ENCODE assay signal across 18 cellular contexts in genomic region chr2:46844443-46844842, GRCh38.
DNase-seq lines count a peak whose midpoint lies in the region; ATAC-seq, FAIRE-seq and TF ChIP-seq lines count a peak whose summit lies in the region.
"Had no signal": no experiment of that assay in that cellular context is flagged by ENCODE, and none has a peak within 500 bp of the region (broad histone marks: within the 10 kb centered on the region; RNA-seq: fewer than 3 reads in every experiment).

No MANE protein-coding gene starts in this region.

- H3K27me3 Mint-ChIP-seq in MCF 10A (ENCODE audit: insufficient read depth, unreplicated experiment) = no peaks in the 10 kb centered on the region

- H3K9me1 ChIP-seq in K562 (ENCODE audit: control insufficient read depth, insufficient read depth, low read length) = no peaks in the 10 kb centered on the region

- no TSS peak for BruUV-seq in MCF 10A (replicated peaks; lab: Mats Ljungman, UMichigan)
- no TSS peak for BruUV-seq in K562 (replicated peaks; lab: Mats Ljungman, UMichigan)

- ATAC-seq in K562 (no peak), HG03571 (IDR thresholded peaks at IDR 0.05; ENCODE audit: unreplicated experiment) (no peak), HG03460 (IDR thresholded peaks at IDR 0.05; ENCODE audit: unreplicated experiment) (no peak)
- ATAC-seq: CD8-positive, alpha-beta T cell had no signal

- no peak for FAIRE-seq in K562 (lab: Jason Lieb, UNC)
- FAIRE-seq: H1 had no signal

- H3K79me2 ChIP-seq in K562 (ENCODE audit: control insufficient read depth, insufficient read depth, low read length) (no peaks in the 10 kb centered on the region), osteoblast (ENCODE audit: insufficient read depth, low read length) (no peaks in the 10 kb centered on the region)

- H3K4me2 ChIP-seq in K562 (ENCODE audit: insufficient read depth, low read length) (no peak overlapping the region), osteoblast (ENCODE audit: insufficient read depth, low read length) (no peak overlapping the region)
- H3K4me2 ChIP-seq: BLaER1 treated with 17β-estradiol and CSF1 and Interleukin-3, amounts not matched to agents 10 nM and 100 nM had no signal

- TF ChIP-seq EP300 in K562 (IDR thresholded peaks at IDR 0.05; ENCODE audit: low read length) = no peak

- H3K4me1 ChIP-seq in breast epithelium (peaks cover 19 to 33% of the 10 kb centered on the region in 2 donors), K562 (replicated peaks in 1 of 2; ENCODE audit: control insufficient read depth in 2 of 2, insufficient read depth in 2 of 2, low read length in 2 of 2) (peaks cover 19 to 22% of the 10 kb centered on the region in 2 experiments), osteoblast (ENCODE audit: insufficient read depth, low read length) (peaks cover 34% of the 10 kb centered on the region)

- no peak overlapping the region for H2AFZ ChIP-seq in K562 (ENCODE audit: low read depth, low read length)
- no peak overlapping the region for H2AFZ ChIP-seq in osteoblast (ENCODE audit: low read length)

- intact Hi-C loops in breast epithelium (cut with DNase I; ENCODE audit: low total_unique reads) (no loop called here), MCF 10A (cut with micrococcal nuclease) (no loop called here), K562 (cut with micrococcal nuclease) (no loop called here)

- no peak overlapping the region for H3K4me3 ChIP-seq in breast epithelium
- H3K4me3 ChIP-seq in K562 = no peak overlapping the region
- no peak overlapping the region for H3K4me3 ChIP-seq in osteoblast (ENCODE audit: insufficient read depth, low read length)
- H3K4me3 ChIP-seq: BLaER1 treated with 17β-estradiol and CSF1 and Interleukin-3, amounts not matched to agents 10 nM and 100 nM had no signal

- in situ Hi-C loops in K562 (cut with MboI) = no loop called here

- H3K4me3 Mint-ChIP-seq in MCF 10A (ENCODE audit: unreplicated experiment) = no peak overlapping the region
- H3K4me3 Mint-ChIP-seq: B cell; CD8-positive, alpha-beta T cell; H9; IgD-negative memory B cell had no signal

- CTCF ChIA-PET in MCF 10A (lab: Yijun Ruan, JAX) = no interaction called here
- CTCF ChIA-PET in K562 (lab: Yijun Ruan, JAX; ENCODE audit: low intra/inter-chr PET ratio) = no interaction called here

- TF ChIP-seq CTCF in breast epithelium (IDR thresholded peaks at IDR 0.05) = no peak
- TF ChIP-seq CTCF in MCF 10A (IDR thresholded peaks at IDR 0.05; ENCODE audit: unreplicated experiment) = no peak
- no peak for TF ChIP-seq CTCF in K562 (IDR thresholded peaks at IDR 0.05 in 2 of 3, conservative IDR thresholded peaks at IDR 0.05 in 1 of 3; ENCODE audit: insufficient read depth in 2 of 3, low read depth in 1 of 3, low read length in 3 of 3)
- no peak for TF ChIP-seq CTCF in osteoblast (IDR thresholded peaks at IDR 0.05; ENCODE audit: extremely low read depth, low read depth, low read length)

- no peaks in the 10 kb centered on the region for H3K36me3 Mint-ChIP-seq in MCF 10A (ENCODE audit: insufficient read depth, unreplicated experiment)
- H3K36me3 Mint-ChIP-seq: CD8-positive, alpha-beta T cell had no signal

- H3K27me3 ChIP-seq in breast epithelium (no peaks in the 10 kb centered on the region), K562 (ENCODE audit: control insufficient read depth in 2 of 2, insufficient read depth in 2 of 2, low read length in 2 of 2) (no peaks in the 10 kb centered on the region; a peak in 1 of 5 replicates), osteoblast (ENCODE audit: insufficient read depth, low read length) (no peaks in the 10 kb centered on the region)
- H3K27me3 ChIP-seq: BLaER1 treated with 17β-estradiol and CSF1 and Interleukin-3, amounts not matched to agents 10 nM and 100 nM had no signal

- H4K20me1 ChIP-seq in K562 (replicated peaks; ENCODE audit: control insufficient read depth, insufficient read depth, low read length) (no peaks in the 10 kb centered on the region), osteoblast (ENCODE audit: insufficient read depth, low read length) (no peaks in the 10 kb centered on the region)
- H4K20me1 ChIP-seq: BLaER1 treated with 17β-estradiol and CSF1 and Interleukin-3, amounts not matched to agents 10 nM and 100 nM had no signal

- H3K4me1 Mint-ChIP-seq in MCF 10A (ENCODE audit: insufficient read depth, unreplicated experiment) = peaks cover 38% of the 10 kb centered on the region

- 77% methylated on average over 1 of the region's 1 CpG for WGBS in K562 (ENCODE audit: insufficient coverage, low coverage, missing lambda C conversion rate)

- no peaks in the 10 kb centered on the region for H3K36me3 ChIP-seq in breast epithelium
- no peaks in the 10 kb centered on the region for H3K36me3 ChIP-seq in K562 (ENCODE audit: control insufficient read depth, insufficient read depth, low read length)
- H3K36me3 ChIP-seq in osteoblast (ENCODE audit: insufficient read depth, low read length) = no peaks in the 10 kb centered on the region
- H3K36me3 ChIP-seq: BLaER1 treated with 17β-estradiol and CSF1 and Interleukin-3, amounts not matched to agents 10 nM and 100 nM had no signal

- peak overlapping the region; percentile 96 to 99 for H3K27ac ChIP-seq in breast epithelium
- H3K27ac ChIP-seq in K562 (ENCODE audit: extremely low read depth, low read depth, low read length) = no peak overlapping the region
- H3K27ac ChIP-seq in osteoblast (ENCODE audit: low read depth, low read length) = peak overlapping the region; percentile 97
- H3K27ac ChIP-seq: BLaER1 treated with 17β-estradiol and CSF1 and Interleukin-3, amounts not matched to agents 10 nM and 100 nM; HL-60 had no signal

- H3K9me3 Mint-ChIP-seq in MCF 10A (ENCODE audit: unreplicated experiment) = no peaks in the 10 kb centered on the region
- H3K9me3 Mint-ChIP-seq: CD8-positive, alpha-beta T cell; H9; IgD-negative memory B cell had no signal

- no peak for TF ChIP-seq RAD21 in K562 (CRISPR knock-in tag; conservative IDR thresholded peaks at IDR 0.05 in 1 of 2, IDR thresholded peaks at IDR 0.05 in 1 of 2)

- POLR2A ChIA-PET in MCF 10A (lab: Yijun Ruan, JAX) = no interaction called here
- POLR2A ChIA-PET in K562 (lab: Yijun Ruan, JAX) = no interaction called here

- H3K9ac ChIP-seq in K562 (ENCODE audit: insufficient read depth in 1 of 2, low read depth in 2 of 2, low read length in 2 of 2) = no peak overlapping the region
- H3K9ac ChIP-seq: BLaER1 treated with 17β-estradiol and CSF1 and Interleukin-3, amounts not matched to agents 10 nM and 100 nM had no signal

- DNase-seq in breast epithelium (ENCODE audit: low spot score in 2 of 2) (no peak), MCF 10A (ENCODE audit: unreplicated experiment) (no peak), K562 (ENCODE audit: extremely low read depth in 1 of 4, low spot score in 3 of 4) (no peak), osteoblast (ENCODE audit: insufficient read length, low spot score, missing footprints) (no peak), NCI-H2227 (lab: John Stamatoyannopoulos, UW; ENCODE audit: unreplicated experiment) (no peak)
- DNase-seq: 8988T; Calu3; CD8-positive, alpha-beta T cell; DMS79 treated with DMSO at 0.1 percent for 48 hours; GF-D8; H9 had no signal

- TF ChIP-seq POLR2A in breast epithelium (IDR thresholded peaks at IDR 0.05) (no peak), K562 (conservative IDR thresholded peaks at IDR 0.05) (no peak)

- H3K27ac Mint-ChIP-seq in MCF 10A (ENCODE audit: low read depth, unreplicated experiment) = no peak overlapping the region
- H3K27ac Mint-ChIP-seq: B cell; CD8-positive, alpha-beta T cell; H9; IgD-negative memory B cell had no signal

- H3K9me3 ChIP-seq in breast epithelium = no peaks in the 10 kb centered on the region
- H3K9me3 ChIP-seq in K562 (replicated peaks; ENCODE audit: control insufficient read depth, insufficient read depth, low read depth, low read length) = no peaks in the 10 kb centered on the region
- no peaks in the 10 kb centered on the region for H3K9me3 ChIP-seq in osteoblast (ENCODE audit: low read depth, low read length)
- H3K9me3 ChIP-seq: BLaER1 treated with 17β-estradiol and CSF1 and Interleukin-3, amounts not matched to agents 10 nM and 100 nM had no signal

TF ChIP-seq in K562, 482 proteins besides CTCF, POLR2A, EP300 and RAD21:
- no peak for TF ChIP-seq MAFF (IDR thresholded peaks at IDR 0.05; ENCODE audit: low read length)
- 0 out of 2 replicates have a peak, but pooled peaks have one; percentile 41 for TF ChIP-seq ZNF316 (IDR thresholded peaks at IDR 0.05)
